ENCODE assay signal across 8 cellular contexts in genomic region chr6:44264154-44265002, GRCh38. TPM values are rescaled to one million over a fixed set of nuclear protein-coding genes. Genes with fewer than 3 reads are reported as not detected.
DNase-seq lines count a peak whose midpoint lies in the region; ATAC-seq and TF ChIP-seq lines count a peak whose summit lies in the region.

No MANE protein-coding gene starts in this region.

- H3K4me1 ChIP-seq in lower lobe of right lung (peaks cover 35% of the 10 kb centered on the region), thymus (ENCODE audit: control insufficient read depth, insufficient read depth, low read length) (peaks cover 18% of the 10 kb centered on the region)

- intact Hi-C loops in lower lobe of right lung (cut with DNase I), result no loop called here

- peak overlapping the region; percentile 55 for H3K27ac ChIP-seq in caudate nucleus (ENCODE audit: low read depth, low read length)
- H3K27ac ChIP-seq in lower lobe of right lung, result peak overlapping the region; percentile 85
- H3K27ac ChIP-seq in thymus (ENCODE audit: low read depth), result no peak overlapping the region

- H3K9me3 ChIP-seq in lower lobe of right lung (no peaks in the 10 kb centered on the region), thymus (ENCODE audit: control insufficient read depth) (no peaks in the 10 kb centered on the region)

- ATAC-seq in lower lobe of right lung, result peak; percentile 50 to 53

- WGBS in thymus, result 3% methylated on average over 13 of the region's 13 CpGs

- POLR2A ChIA-PET in GM10248 (lab: Yijun Ruan, JAX), result interaction anchor here (1.6 kb wide), 1 partner anchor 18 kb away, joined by 8 read pairs; the partner anchor contains the start of gene HSP90AB1

- CTCF ChIA-PET in GM10248 (lab: Yijun Ruan, JAX), result interaction anchor here (0.8 to 7.3 kb wide), 4 partner anchors 11 to 91 kb away, joined by 3 to 182 read pairs (median 4); partner anchors contain the start of gene AARS2

- TF ChIP-seq CTCF in GM10248 (IDR thresholded peaks at IDR 0.05; ENCODE audit: control extremely low read depth, extremely low read depth, low read depth, missing control alignments) (no peak), HFF-Myc (IDR thresholded peaks at IDR 0.05; ENCODE audit: low read depth, low read length, missing control alignments) (no peak), lower lobe of right lung (IDR thresholded peaks at IDR 0.05) (no peak)

- H3K4me3 ChIP-seq in HFF-Myc (replicated peaks; ENCODE audit: low read depth, low read length) (peak overlapping the region; percentile 77), lower lobe of right lung (peak overlapping the region; percentile 87), thymus (ENCODE audit: low read length) (peak overlapping the region; percentile 92)

- H3K36me3 ChIP-seq in lower lobe of right lung (peaks cover 10% of the 10 kb centered on the region), thymus (ENCODE audit: control insufficient read depth, insufficient read depth) (peaks cover 13% of the 10 kb centered on the region)

- H3K27me3 ChIP-seq in lower lobe of right lung (ENCODE audit: low read depth) (peaks cover 7% of the 10 kb centered on the region), thymus (ENCODE audit: control insufficient read depth, insufficient read depth) (peaks cover 16% of the 10 kb centered on the region)

- peak; percentile 68 for DNase-seq in GM10248 (ENCODE audit: extremely low spot score)
- DNase-seq in HFF-Myc (ENCODE audit: extremely low read depth, low read depth), result no peak
- peak; percentile 87 for DNase-seq in RPMI8226
- DNase-seq in caudate nucleus (lab: John Stamatoyannopoulos, UW), result peak in 2 of 61 donors; percentile 10 to 25
- peak; percentile 81 for DNase-seq in lower lobe of right lung
- no peak for DNase-seq in NCI-H2081 treated with DMSO at 0.1 percent for 48 hours (lab: John Stamatoyannopoulos, UW)
- no peak for DNase-seq in NCI-H510A treated with DMSO at 0.1 percent for 48 hours (lab: John Stamatoyannopoulos, UW)

RNA-seq across cellular contexts. Expression of gene NFKBIE, which starts 1.0 kb away (rescaled TPM):
- total RNA-seq in lower lobe of right lung, result 10.4 TPM
- polyA plus RNA-seq in thymus, result 16.4 TPM

RNA-seq across cellular contexts. Expression of gene TMEM151B, which starts 5.9 kb away (rescaled TPM):
- total RNA-seq in lower lobe of right lung, result not detected
- 0.50 TPM for polyA plus RNA-seq in thymus

RNA-seq across cellular contexts. Expression of gene SLC35B2, which starts 7.0 kb away (rescaled TPM):
- 23.8 TPM for total RNA-seq in lower lobe of right lung
- 18.8 TPM for polyA plus RNA-seq in thymus

RNA-seq across cellular contexts. Expression of gene HSP90AB1, which starts 17.5 kb away (rescaled TPM):
- 680 TPM for total RNA-seq in lower lobe of right lung
- polyA plus RNA-seq in thymus, result 252 TPM

RNA-seq across cellular contexts. Expression of gene SLC29A1, which starts 41.0 kb away (rescaled TPM):
- total RNA-seq in lower lobe of right lung, result 36.2 TPM
- 17.9 TPM for polyA plus RNA-seq in thymus

Comparison
In these comparisons a context has a peak if more than half of its experiments do, and no peak if none do; other contexts are left out.
1. DNase-seq: peak in GM10248 (single experiment), RPMI8226 (single experiment) and lower lobe of right lung (single experiment); none in HFF-Myc (single experiment), NCI-H2081 treated with DMSO at 0.1 percent for 48 hours (single experiment) and NCI-H510A treated with DMSO at 0.1 percent for 48 hours (single experiment).
2. Peak in every context shown above with its lines, with median percentiles within 50 percentile points of each other: H3K4me3 ChIP-seq.